In the genomic region with DNA sequence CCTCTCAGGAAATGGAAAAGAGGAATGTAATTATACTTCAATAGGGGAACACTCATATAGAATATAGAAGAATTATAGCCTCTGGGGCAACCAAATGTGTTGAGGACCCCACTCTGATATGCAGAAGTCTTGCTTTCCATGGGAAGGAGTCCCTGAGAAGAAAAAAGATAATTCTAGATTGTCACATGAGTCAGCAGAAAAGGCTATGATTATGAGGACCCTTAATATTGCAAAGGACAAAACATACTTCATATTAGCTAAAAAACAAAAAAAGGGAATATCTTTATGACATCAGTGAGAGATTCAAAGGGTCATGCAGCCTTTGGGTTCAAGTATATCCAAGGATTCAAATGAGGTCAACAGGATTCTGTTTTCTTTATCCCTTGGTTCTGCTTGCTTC, we compare ENCODE assay signal across 2 cellular contexts.
A peak's percentile ranks its signal among the peaks of the same experiment; 100 is the strongest.
TF ChIP-seq lines count a peak whose summit lies in the region.

No MANE protein-coding gene starts in this region.

TF ChIP-seq in A549, 52 proteins besides CTCF, POLR2A, EP300 and RAD21 (continued from another document):
- peak; percentile 81 for TF ChIP-seq MAFK (IDR thresholded peaks at IDR 0.05; ENCODE audit: partially characterized antibody)

TF ChIP-seq in GM23338, 12 proteins besides CTCF, POLR2A, EP300 and RAD21 (continued from another document):
- TF ChIP-seq ZNF114 (CRISPR knock-in tag; IDR thresholded peaks at IDR 0.05) (no peak), EZH2 (IDR thresholded peaks at IDR 0.05; ENCODE audit: low read depth, unreplicated experiment) (no peak), ZNF331 (CRISPR knock-in tag; IDR thresholded peaks at IDR 0.05; ENCODE audit: low read depth) (no peak), NANOG (IDR thresholded peaks at IDR 0.05; ENCODE audit: borderline replicate concordance) (no peak), JUNB (IDR thresholded peaks at IDR 0.05; ENCODE audit: unreplicated experiment) (no peak), REST (IDR thresholded peaks at IDR 0.05; ENCODE audit: unreplicated experiment) (no peak), ZNF462 (CRISPR knock-in tag; IDR thresholded peaks at IDR 0.05) (no peak)
- TF ChIP-seq, protein P1, sequence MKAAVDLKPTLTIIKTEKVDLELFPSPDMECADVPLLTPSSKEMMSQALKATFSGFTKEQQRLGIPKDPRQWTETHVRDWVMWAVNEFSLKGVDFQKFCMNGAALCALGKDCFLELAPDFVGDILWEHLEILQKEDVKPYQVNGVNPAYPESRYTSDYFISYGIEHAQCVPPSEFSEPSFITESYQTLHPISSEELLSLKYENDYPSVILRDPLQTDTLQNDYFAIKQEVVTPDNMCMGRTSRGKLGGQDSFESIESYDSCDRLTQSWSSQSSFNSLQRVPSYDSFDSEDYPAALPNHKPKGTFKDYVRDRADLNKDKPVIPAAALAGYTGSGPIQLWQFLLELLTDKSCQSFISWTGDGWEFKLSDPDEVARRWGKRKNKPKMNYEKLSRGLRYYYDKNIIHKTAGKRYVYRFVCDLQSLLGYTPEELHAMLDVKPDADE (IDR thresholded peaks at IDR 0.05): no peak
